ENCODE assay signal across 1 cellular context in genomic region chr6:14055541-14055940, GRCh38.
TF ChIP-seq lines count a peak whose summit lies in the region.

No MANE protein-coding gene starts in this region.

TF ChIP-seq in GM23338, 12 proteins besides CTCF, POLR2A, EP300 and RAD21 (continued from another document):
- TF ChIP-seq, protein P1, sequence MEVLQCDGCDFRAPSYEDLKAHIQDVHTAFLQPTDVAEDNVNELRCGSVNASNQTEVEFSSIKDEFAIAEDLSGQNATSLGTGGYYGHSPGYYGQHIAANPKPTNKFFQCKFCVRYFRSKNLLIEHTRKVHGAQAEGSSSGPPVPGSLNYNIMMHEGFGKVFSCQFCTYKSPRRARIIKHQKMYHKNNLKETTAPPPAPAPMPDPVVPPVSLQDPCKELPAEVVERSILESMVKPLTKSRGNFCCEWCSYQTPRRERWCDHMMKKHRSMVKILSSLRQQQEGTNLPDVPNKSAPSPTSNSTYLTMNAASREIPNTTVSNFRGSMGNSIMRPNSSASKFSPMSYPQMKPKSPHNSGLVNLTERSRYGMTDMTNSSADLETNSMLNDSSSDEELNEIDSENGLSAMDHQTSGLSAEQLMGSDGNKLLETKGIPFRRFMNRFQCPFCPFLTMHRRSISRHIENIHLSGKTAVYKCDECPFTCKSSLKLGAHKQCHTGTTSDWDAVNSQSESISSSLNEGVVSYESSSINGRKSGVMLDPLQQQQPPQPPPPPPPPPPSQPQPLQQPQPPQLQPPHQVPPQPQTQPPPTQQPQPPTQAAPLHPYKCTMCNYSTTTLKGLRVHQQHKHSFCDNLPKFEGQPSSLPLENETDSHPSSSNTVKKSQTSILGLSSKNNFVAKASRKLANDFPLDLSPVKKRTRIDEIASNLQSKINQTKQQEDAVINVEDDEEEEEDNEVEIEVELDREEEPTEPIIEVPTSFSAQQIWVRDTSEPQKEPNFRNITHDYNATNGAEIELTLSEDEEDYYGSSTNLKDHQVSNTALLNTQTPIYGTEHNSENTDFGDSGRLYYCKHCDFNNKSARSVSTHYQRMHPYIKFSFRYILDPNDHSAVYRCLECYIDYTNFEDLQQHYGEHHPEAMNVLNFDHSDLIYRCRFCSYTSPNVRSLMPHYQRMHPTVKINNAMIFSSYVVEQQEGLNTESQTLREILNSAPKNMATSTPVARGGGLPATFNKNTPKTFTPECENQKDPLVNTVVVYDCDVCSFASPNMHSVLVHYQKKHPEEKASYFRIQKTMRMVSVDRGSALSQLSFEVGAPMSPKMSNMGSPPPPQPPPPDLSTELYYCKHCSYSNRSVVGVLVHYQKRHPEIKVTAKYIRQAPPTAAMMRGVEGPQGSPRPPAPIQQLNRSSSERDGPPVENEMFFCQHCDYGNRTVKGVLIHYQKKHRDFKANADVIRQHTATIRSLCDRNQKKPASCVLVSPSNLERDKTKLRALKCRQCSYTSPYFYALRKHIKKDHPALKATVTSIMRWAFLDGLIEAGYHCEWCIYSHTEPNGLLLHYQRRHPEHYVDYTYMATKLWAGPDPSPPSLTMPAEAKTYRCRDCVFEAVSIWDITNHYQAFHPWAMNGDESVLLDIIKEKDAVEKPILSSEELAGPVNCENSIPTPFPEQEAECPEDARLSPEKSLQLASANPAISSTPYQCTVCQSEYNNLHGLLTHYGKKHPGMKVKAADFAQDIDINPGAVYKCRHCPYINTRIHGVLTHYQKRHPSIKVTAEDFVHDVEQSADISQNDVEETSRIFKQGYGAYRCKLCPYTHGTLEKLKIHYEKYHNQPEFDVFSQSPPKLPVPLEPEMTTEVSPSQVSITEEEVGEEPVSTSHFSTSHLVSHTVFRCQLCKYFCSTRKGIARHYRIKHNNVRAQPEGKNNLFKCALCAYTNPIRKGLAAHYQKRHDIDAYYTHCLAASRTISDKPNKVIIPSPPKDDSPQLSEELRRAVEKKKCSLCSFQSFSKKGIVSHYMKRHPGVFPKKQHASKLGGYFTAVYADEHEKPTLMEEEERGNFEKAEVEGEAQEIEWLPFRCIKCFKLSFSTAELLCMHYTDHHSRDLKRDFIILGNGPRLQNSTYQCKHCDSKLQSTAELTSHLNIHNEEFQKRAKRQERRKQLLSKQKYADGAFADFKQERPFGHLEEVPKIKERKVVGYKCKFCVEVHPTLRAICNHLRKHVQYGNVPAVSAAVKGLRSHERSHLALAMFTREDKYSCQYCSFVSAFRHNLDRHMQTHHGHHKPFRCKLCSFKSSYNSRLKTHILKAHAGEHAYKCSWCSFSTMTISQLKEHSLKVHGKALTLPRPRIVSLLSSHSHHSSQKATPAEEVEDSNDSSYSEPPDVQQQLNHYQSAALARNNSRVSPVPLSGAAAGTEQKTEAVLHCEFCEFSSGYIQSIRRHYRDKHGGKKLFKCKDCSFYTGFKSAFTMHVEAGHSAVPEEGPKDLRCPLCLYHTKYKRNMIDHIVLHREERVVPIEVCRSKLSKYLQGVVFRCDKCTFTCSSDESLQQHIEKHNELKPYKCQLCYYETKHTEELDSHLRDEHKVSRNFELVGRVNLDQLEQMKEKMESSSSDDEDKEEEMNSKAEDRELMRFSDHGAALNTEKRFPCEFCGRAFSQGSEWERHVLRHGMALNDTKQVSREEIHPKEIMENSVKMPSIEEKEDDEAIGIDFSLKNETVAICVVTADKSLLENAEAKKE (CRISPR knock-in tag; IDR thresholded peaks at IDR 0.05) = no peak
- TF ChIP-seq ETS1 (IDR thresholded peaks at IDR 0.05) (no peak), NANOG (IDR thresholded peaks at IDR 0.05; ENCODE audit: borderline replicate concordance) (no peak)
TF ChIP-seq in GM23338: peak in this region for 0.
